ENCODE assay signal across 18 cellular contexts in genomic region chr7:37357277-37357996, GRCh38.
A peak's percentile ranks its signal among the peaks of the same experiment; 100 is the strongest.
DNase-seq lines count a peak whose midpoint lies in the region; ATAC-seq and TF ChIP-seq lines count a peak whose summit lies in the region.
"Had no signal": no experiment of that assay in that cellular context is flagged by ENCODE, and none has a peak within 500 bp of the region (broad histone marks: within the 10 kb centered on the region; RNA-seq: fewer than 3 reads in every experiment).

No MANE protein-coding gene starts in this region.

- H3K9me3 ChIP-seq in parathyroid adenoma (ENCODE audit: control insufficient read depth, low read length) (no peaks in the 10 kb centered on the region), Peyer's patch (no peaks in the 10 kb centered on the region)

- no peak overlapping the region for H3K9ac ChIP-seq in parathyroid adenoma

- H3K27me3 ChIP-seq in parathyroid adenoma (ENCODE audit: control insufficient read depth, insufficient read depth, low read length) = no peaks in the 10 kb centered on the region
- no peaks in the 10 kb centered on the region for H3K27me3 ChIP-seq in Peyer's patch

- H3K27ac ChIP-seq in parathyroid adenoma = peak overlapping the region; percentile 45
- no peak overlapping the region for H3K27ac ChIP-seq in Peyer's patch
- H3K27ac ChIP-seq: skin epidermis had no signal

- TF ChIP-seq CTCF in parathyroid adenoma (IDR thresholded peaks at IDR 0.05) (no peak), Peyer's patch (IDR thresholded peaks at IDR 0.05) (no peak)

- H3K36me3 ChIP-seq in parathyroid adenoma (ENCODE audit: control insufficient read depth, insufficient read depth, low read length) = no peaks in the 10 kb centered on the region
- no peaks in the 10 kb centered on the region for H3K36me3 ChIP-seq in Peyer's patch

- DNase-seq in HUDEP-2 (lab: John Stamatoyannopoulos, UW; ENCODE audit: unreplicated experiment in 76 of 76) (peak in 72 of 76 experiments; percentile 9 to 96 (median 60)), M059J (ENCODE audit: low read depth) (peak; percentile 56), Peyer's patch (no peak)
- DNase-seq in activated naive CD8-positive, alpha-beta T cell treated with anti-CD3 and anti-CD28 coated beads, Interleukin-2, amount 50 U/mL, for 24 hours = no peak
- DNase-seq in stimulated activated CD4-positive, alpha-beta T cell treated with anti-CD3 and anti-CD28 coated beads, Interleukin-12 subunit alpha, Interleukin-12 subunit beta, amount 100 ng/mL, for 4 hours = no peak
- DNase-seq: activated CD4-positive, alpha-beta T cell treated with anti-CD3 and anti-CD28 coated beads for 1 hour; activated CD8-positive, alpha-beta memory T cell treated with anti-CD3 and anti-CD28 coated beads, Interleukin-2, amount 50 U/mL, for 4 hours; activated naive CD8-positive, alpha-beta T cell treated with anti-CD3 and anti-CD28 coated beads, Interleukin-2, amount 10 ng/mL, durations not matched to agents 7 days and 5 days; HCEC 1CT; KG1; NCI-H1092 treated with DMSO at 0.1 percent for 48 hours; NCI-H510A treated with DMSO at 0.1 percent for 48 hours; SHP77 treated with DMSO at 0.1 percent for 48 hours; stimulated activated CD4-positive, alpha-beta T cell treated with anti-CD3 and anti-CD28 coated beads, Interleukin-4, amount 100 ng/mL, for 24 hours had no signal

- H3K4me1 Mint-ChIP-seq in activated naive CD8-positive, alpha-beta T cell treated with anti-CD3 and anti-CD28 coated beads, Interleukin-2, amount 50 U/mL, for 24 hours = peaks cover 85% of the 10 kb centered on the region

- no peaks in the 10 kb centered on the region for H3K27me3 Mint-ChIP-seq in activated naive CD8-positive, alpha-beta T cell treated with anti-CD3 and anti-CD28 coated beads, Interleukin-2, amount 50 U/mL, for 24 hours
- H3K27me3 Mint-ChIP-seq: activated naive CD8-positive, alpha-beta T cell treated with anti-CD3 and anti-CD28 coated beads, Interleukin-2, amount 10 ng/mL, durations not matched to agents 7 days and 5 days had no signal

- H2AFZ ChIP-seq in parathyroid adenoma = peak overlapping the region; percentile 59

- H3K4me1 ChIP-seq in parathyroid adenoma (peaks cover 33% of the 10 kb centered on the region), Peyer's patch (peaks cover 0 to 7% (median 3%) of the 10 kb centered on the region in 4 donors)

- H3K4me3 ChIP-seq in parathyroid adenoma (ENCODE audit: low read depth, low read length) (no peak overlapping the region), Peyer's patch (no peak overlapping the region)
- H3K4me3 ChIP-seq: skin epidermis had no signal

- no peaks in the 10 kb centered on the region for H3K79me2 ChIP-seq in parathyroid adenoma

- peak overlapping the region; percentile 15 for H3K27ac Mint-ChIP-seq in activated naive CD8-positive, alpha-beta T cell treated with anti-CD3 and anti-CD28 coated beads, Interleukin-2, amount 50 U/mL, for 24 hours
- H3K27ac Mint-ChIP-seq: activated naive CD8-positive, alpha-beta T cell treated with anti-CD3 and anti-CD28 coated beads, Interleukin-2, amount 10 ng/mL, durations not matched to agents 7 days and 5 days had no signal

- no peak for ATAC-seq in activated naive CD8-positive, alpha-beta T cell treated with anti-CD3 and anti-CD28 coated beads, Interleukin-2, amount 50 U/mL, for 24 hours
- ATAC-seq in HG03045 (IDR thresholded peaks at IDR 0.05; ENCODE audit: unreplicated experiment) = no peak

- no peak for TF ChIP-seq POLR2A in Peyer's patch (IDR thresholded peaks at IDR 0.05)

- H3K4me2 ChIP-seq in parathyroid adenoma (ENCODE audit: low read length) = no peak overlapping the region

- no peak overlapping the region for H3K4me3 Mint-ChIP-seq in activated naive CD8-positive, alpha-beta T cell treated with anti-CD3 and anti-CD28 coated beads, Interleukin-2, amount 50 U/mL, for 24 hours
- H3K4me3 Mint-ChIP-seq: activated naive CD8-positive, alpha-beta T cell treated with anti-CD3 and anti-CD28 coated beads, Interleukin-2, amount 10 ng/mL, durations not matched to agents 7 days and 5 days; T-helper 1 cell treated with Interleukin-12 subunit alpha and Interleukin-12 subunit beta and Interleukin-4 antibody, amounts not matched to agents 30 μg/mL and 1 μg/mL, for 36 hours had no signal

- peaks cover 2% of the 10 kb centered on the region for H3K36me3 Mint-ChIP-seq in activated naive CD8-positive, alpha-beta T cell treated with anti-CD3 and anti-CD28 coated beads, Interleukin-2, amount 50 U/mL, for 24 hours (ENCODE audit: low read depth)

- H3K9me3 Mint-ChIP-seq in activated naive CD8-positive, alpha-beta T cell treated with anti-CD3 and anti-CD28 coated beads, Interleukin-2, amount 50 U/mL, for 24 hours = no peaks in the 10 kb centered on the region
- H3K9me3 Mint-ChIP-seq: T-helper 1 cell treated with Interleukin-12 subunit alpha and Interleukin-12 subunit beta and Interleukin-4 antibody, amounts not matched to agents 30 μg/mL and 1 μg/mL, for 36 hours had no signal

Comparison
In these comparisons a context has a peak if more than half of its experiments do, and no peak if none do; other contexts are left out.
1. DNase-seq: peak in HUDEP-2 (72 of 76) and M059J (single experiment); none in activated naive CD8-positive, alpha-beta T cell treated with anti-CD3 and anti-CD28 coated beads, Interleukin-2, amount 50 U/mL, for 24 hours (single experiment), stimulated activated CD4-positive, alpha-beta T cell treated with anti-CD3 and anti-CD28 coated beads, Interleukin-12 subunit alpha, Interleukin-12 subunit beta, amount 100 ng/mL, for 4 hours (single experiment) and Peyer's patch (0 of 3).